ENCODE assay signal across 9 cellular contexts in the genomic region with DNA sequence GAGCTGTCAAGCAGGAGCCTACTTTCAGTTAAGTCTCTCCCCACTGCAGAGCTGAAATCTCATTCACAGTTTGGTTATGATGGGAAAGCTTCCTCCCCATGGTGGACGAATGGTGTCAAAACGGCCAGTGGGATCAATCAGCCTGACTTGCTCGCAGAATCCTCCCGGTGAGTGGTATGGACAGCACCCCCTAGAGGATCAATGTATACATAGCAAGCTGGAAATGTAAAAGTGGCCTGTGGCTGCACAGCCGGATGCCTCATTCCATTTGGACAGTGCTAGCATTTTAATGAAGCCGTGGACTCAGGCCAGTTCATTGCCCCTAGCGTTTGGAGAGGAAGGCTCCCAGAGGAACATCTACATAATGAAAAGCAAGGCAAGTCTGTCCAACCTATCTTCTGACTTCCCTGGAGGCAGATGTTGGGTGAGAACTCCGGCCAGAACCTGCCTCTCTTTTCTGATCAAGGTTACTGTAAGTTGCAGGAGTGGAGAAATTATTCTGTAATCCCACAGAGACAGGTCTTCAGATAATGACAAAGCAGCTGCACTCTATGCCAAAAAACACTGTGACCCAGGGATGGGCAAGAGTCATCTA.
A peak's percentile ranks its signal among the peaks of the same experiment; 100 is the strongest.
DNase-seq lines count a peak whose midpoint lies in the region; ATAC-seq and TF ChIP-seq lines count a peak whose summit lies in the region.
"Had no signal": no experiment of that assay in that cellular context is flagged by ENCODE, and none has a peak within 500 bp of the region (broad histone marks: within the 10 kb centered on the region; RNA-seq: fewer than 3 reads in every experiment).

No MANE protein-coding gene starts in this region.

- TF ChIP-seq CTCF in AG09319 (IDR thresholded peaks at IDR 0.05; ENCODE audit: low read depth, low read length) = peak; percentile 65
- peak; percentile 55 to 70 for TF ChIP-seq CTCF in fibroblast of lung (conservative IDR thresholded peaks at IDR 0.05 in 1 of 2, IDR thresholded peaks at IDR 0.05 in 1 of 2; ENCODE audit: low read depth in 1 of 2, low read length in 2 of 2)
- TF ChIP-seq CTCF in psoas muscle (IDR thresholded peaks at IDR 0.05) = peak; percentile 32
- peak in 1 of 3 experiments; percentile 13 for TF ChIP-seq CTCF in ascending aorta (IDR thresholded peaks at IDR 0.05)

- no peaks in the 10 kb centered on the region for H3K27me3 ChIP-seq in fibroblast of lung (ENCODE audit: control insufficient read depth, insufficient read depth, low read length)
- H3K27me3 ChIP-seq in psoas muscle (ENCODE audit: insufficient read depth in 3 of 3, low read length in 2 of 3) = no peaks in the 10 kb centered on the region
- H3K27me3 ChIP-seq in ascending aorta = no peaks in the 10 kb centered on the region

- H4K20me1 ChIP-seq in fibroblast of lung (ENCODE audit: control insufficient read depth, extremely low read depth, insufficient read depth, low read length) = no peaks in the 10 kb centered on the region

- H3K79me2 ChIP-seq in fibroblast of lung (ENCODE audit: control insufficient read depth, insufficient read depth, low read length) = no peaks in the 10 kb centered on the region

- 27 to 32% (median 29%) methylated on average over 8 of the region's 8 CpGs for WGBS in psoas muscle, 3 donors

- H3K9me3 ChIP-seq in fibroblast of lung (ENCODE audit: control insufficient read depth, insufficient read depth, low read depth, low read length) (no peaks in the 10 kb centered on the region), psoas muscle (no peaks in the 10 kb centered on the region), ascending aorta (no peaks in the 10 kb centered on the region)

- H3K36me3 ChIP-seq in fibroblast of lung (ENCODE audit: control insufficient read depth, insufficient read depth, low read length) (no peaks in the 10 kb centered on the region), psoas muscle (ENCODE audit: insufficient read depth in 1 of 2, low read depth in 1 of 2) (no peaks in the 10 kb centered on the region), ascending aorta (no peaks in the 10 kb centered on the region)

- peak; percentile 60 for ATAC-seq in GM21528 (IDR thresholded peaks at IDR 0.05; ENCODE audit: low FRiP score, unreplicated experiment)
- peak in 2 of 4 donors; percentile 50 to 53 for ATAC-seq in psoas muscle
- ATAC-seq in GM18520 (IDR thresholded peaks at IDR 0.05; ENCODE audit: unreplicated experiment) = no peak

- no peak overlapping the region for H3K4me2 ChIP-seq in fibroblast of lung (ENCODE audit: extremely low read depth, insufficient read depth, low read length)

- H3K27ac ChIP-seq in fibroblast of lung (ENCODE audit: insufficient read depth, low read length) = no peak overlapping the region
- H3K27ac ChIP-seq in psoas muscle = no peak overlapping the region
- H3K27ac ChIP-seq in ascending aorta = no peak overlapping the region

- DNase-seq in AG09319 (ENCODE audit: extremely low read depth, low read depth) (no peak), NCI-H748 treated with DMSO at 0.1 percent for 48 hours (lab: John Stamatoyannopoulos, UW) (peak; percentile 50), fibroblast of lung (ENCODE audit: low read depth in 2 of 2) (peak; percentile 35 to 38), psoas muscle (no peak), amniotic stem cell (lab: John Stamatoyannopoulos, UW) (no peak), ascending aorta (ENCODE audit: low spot score in 2 of 2) (no peak)
- DNase-seq: activated naive CD8-positive, alpha-beta T cell treated with anti-CD3 and anti-CD28 coated beads, Interleukin-2, amount 10 ng/mL, durations not matched to agents 7 days and 5 days had no signal

- H3K4me1 ChIP-seq in fibroblast of lung (ENCODE audit: control insufficient read depth, extremely low read depth, insufficient read depth, low read length) (no peaks in the 10 kb centered on the region), psoas muscle (no peaks in the 10 kb centered on the region), ascending aorta (no peaks in the 10 kb centered on the region)

- no peak overlapping the region for H2AFZ ChIP-seq in fibroblast of lung (ENCODE audit: low read length)

- intact Hi-C loops in psoas muscle (cut with DNase I) (no loop called here), ascending aorta (cut with DNase I) (no loop called here)

- no peak overlapping the region for H3K9ac ChIP-seq in fibroblast of lung (ENCODE audit: insufficient read depth, low read length)

- no peak overlapping the region for H3K4me3 ChIP-seq in fibroblast of lung (replicated peaks in 1 of 4; ENCODE audit: control extremely low read depth in 1 of 4, insufficient read depth in 1 of 4, low read depth in 3 of 4, low read length in 4 of 4)
- H3K4me3 ChIP-seq in psoas muscle = no peak overlapping the region
- no peak overlapping the region for H3K4me3 ChIP-seq in ascending aorta

Comparison
In these comparisons a context has a peak if more than half of its experiments do, and no peak if none do; other contexts are left out.
1. DNase-seq: peak in NCI-H748 treated with DMSO at 0.1 percent for 48 hours (single experiment) and fibroblast of lung (2 of 2); none in AG09319 (single experiment), psoas muscle (0 of 2), amniotic stem cell (single experiment) and ascending aorta (0 of 2).